ENCODE assay signal across 26 cellular contexts in the genomic region with DNA sequence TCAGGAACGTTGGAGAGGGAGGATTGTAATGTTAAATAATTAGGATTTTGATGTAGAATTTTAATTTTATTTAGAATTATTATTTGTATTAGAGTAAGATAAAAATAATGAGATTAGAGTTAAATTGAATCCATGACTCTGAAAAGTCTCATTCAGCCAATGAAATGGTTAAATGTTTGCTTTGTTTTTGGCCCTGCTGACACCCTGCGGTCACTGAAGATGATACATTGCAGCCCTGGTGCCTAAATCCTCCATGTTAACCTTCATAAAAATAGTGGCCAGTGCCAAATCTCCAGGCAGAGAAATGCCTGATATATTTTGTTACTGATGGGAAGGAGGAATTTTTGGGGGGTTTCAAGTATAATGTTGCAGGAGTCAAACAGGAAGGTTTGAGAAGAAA. TPM values are rescaled to one million over a fixed set of nuclear protein-coding genes. Genes with fewer than 3 reads are reported as not detected.
DNase-seq lines count a peak whose midpoint lies in the region; ATAC-seq, FAIRE-seq and TF ChIP-seq lines count a peak whose summit lies in the region.
"Had no signal": no experiment of that assay in that cellular context is flagged by ENCODE, and none has a peak within 500 bp of the region (broad histone marks: within the 10 kb centered on the region; RNA-seq: fewer than 3 reads in every experiment).

No MANE protein-coding gene starts in this region.

- no peaks in the 10 kb centered on the region for H3F3A ChIP-seq in OCI-LY1 (ENCODE audit: insufficient read depth, low read length)

- H3K79me2 ChIP-seq in OCI-LY1 (ENCODE audit: insufficient read depth, low read length): no peaks in the 10 kb centered on the region

- DNase-seq in D721Med (ENCODE audit: insufficient read length, low spot score) (no peak), LNCaP clone FGC (ENCODE audit: low read depth) (no peak), RWPE2 (ENCODE audit: low spot score) (no peak), NCI-H1436 treated with DMSO at 0.1 percent for 48 hours (lab: John Stamatoyannopoulos, UW) (no peak), GOT3 (lab: John Stamatoyannopoulos, UW) (no peak), NCI-H510A (lab: John Stamatoyannopoulos, UW) (no peak), Caco-2 (no peak)
- DNase-seq: BE2C, DND-41, HCEC 1CT, IMR-90, Karpas-422, MM.1S, NCI-H1048, NCI-H1417 treated with DMSO at 0.1 percent for 48 hours, NCI-H187 treated with DMSO at 0.1 percent for 48 hours, NCI-H226, NCI-H524, NCI-H82, Right ventricle myocardium superior had no signal

- H3K4me1 ChIP-seq in OCI-LY1 (ENCODE audit: insufficient read depth, low read length, severe bottlenecking) (no peaks in the 10 kb centered on the region), RWPE2 (ENCODE audit: insufficient read depth, poor library complexity, severe bottlenecking) (no peaks in the 10 kb centered on the region), Caco-2 (peaks cover 13% of the 10 kb centered on the region)
- H3K4me1 ChIP-seq: A549, BE2C had no signal

- H4K20me1 ChIP-seq in OCI-LY1 (ENCODE audit: insufficient read depth, low read length): no peaks in the 10 kb centered on the region

- no peak overlapping the region for H3K4me2 ChIP-seq in OCI-LY1 (ENCODE audit: low read length)
- H3K4me2 ChIP-seq: A549, GM23338 had no signal

- no peak overlapping the region for H2AFZ ChIP-seq in OCI-LY1 (ENCODE audit: low read length)

- CTCF ChIA-PET in Caco-2 (lab: Charles Lee): no interaction called here

- no TSS peak for BruUV-seq in Caco-2 (replicated peaks; lab: Mats Ljungman, UMichigan)

- no peak for FAIRE-seq in D721Med (lab: Jason Lieb, UNC)
- FAIRE-seq: A549, GM12878, HTR-8/SVneo had no signal

- H3K27me3 Mint-ChIP-seq in Caco-2 (ENCODE audit: insufficient read depth, unreplicated experiment): no peaks in the 10 kb centered on the region

- H3K4me1 Mint-ChIP-seq in Caco-2 (ENCODE audit: low read depth, unreplicated experiment): peaks cover 8% of the 10 kb centered on the region
- H3K4me1 Mint-ChIP-seq: GM23338 had no signal

- H3K9me2 ChIP-seq in OCI-LY1 (ENCODE audit: low read depth, low read length): no peaks in the 10 kb centered on the region

- H3K27me3 ChIP-seq in OCI-LY1 (ENCODE audit: insufficient read depth, low read length) (no peaks in the 10 kb centered on the region), RWPE2 (ENCODE audit: insufficient read depth, poor library complexity, severe bottlenecking) (no peaks in the 10 kb centered on the region), Caco-2 (replicated peaks; ENCODE audit: control insufficient read depth, insufficient read depth, low read length) (no peaks in the 10 kb centered on the region)
- H3K27me3 ChIP-seq: BE2C had no signal

- peaks cover 1% of the 10 kb centered on the region for H3K9me3 Mint-ChIP-seq in Caco-2 (ENCODE audit: unreplicated experiment)
- H3K9me3 Mint-ChIP-seq: GM23338 had no signal

- H3K4me3 ChIP-seq in LNCaP clone FGC (ENCODE audit: low read depth, low read length) (no peak overlapping the region), OCI-LY1 (ENCODE audit: low read depth, low read length, poor library complexity, severe bottlenecking) (no peak overlapping the region), RWPE2 (ENCODE audit: severe bottlenecking) (no peak overlapping the region), Caco-2 (ENCODE audit: low read depth, low read length) (no peak overlapping the region)
- H3K4me3 ChIP-seq: A549, GM12878, GM23338 had no signal

- no peak overlapping the region for H3K27ac ChIP-seq in OCI-LY1 (ENCODE audit: low read depth, low read length, poor library complexity, severe bottlenecking)
- no peak overlapping the region for H3K27ac ChIP-seq in RWPE2 (ENCODE audit: poor library complexity, severe bottlenecking)
- H3K27ac ChIP-seq: A549 had no signal

- H3K36me3 ChIP-seq in OCI-LY1 (ENCODE audit: insufficient read depth, low read length): no peaks in the 10 kb centered on the region; the same call in 1 of the 2 replicates
- H3K36me3 ChIP-seq in RWPE2 (ENCODE audit: low read depth): no peaks in the 10 kb centered on the region
- no peaks in the 10 kb centered on the region for H3K36me3 ChIP-seq in Caco-2 (ENCODE audit: control insufficient read depth, insufficient read depth, low read length)
- H3K36me3 ChIP-seq: BE2C had no signal

- no peak overlapping the region for H3K4me3 Mint-ChIP-seq in Caco-2 (ENCODE audit: unreplicated experiment)
- H3K4me3 Mint-ChIP-seq: GM23338 had no signal

- no peak overlapping the region for H3K9ac ChIP-seq in OCI-LY1 (ENCODE audit: low read length)

- TF ChIP-seq CTCF in D721Med (IDR thresholded peaks at IDR 0.05; ENCODE audit: insufficient read depth, missing control alignments) (peak; percentile 21), LNCaP clone FGC (IDR thresholded peaks at IDR 0.05; ENCODE audit: control insufficient read depth, extremely low read depth, insufficient read depth) (peak; percentile 26), OCI-LY1 (IDR thresholded peaks at IDR 0.05; ENCODE audit: low read length) (peak; percentile 17; the same call in 1 of the 2 replicates), RWPE2 (IDR thresholded peaks at IDR 0.05; ENCODE audit: poor library complexity, severe bottlenecking) (peak; percentile 12), Caco-2 (IDR thresholded peaks at IDR 0.05; ENCODE audit: insufficient read depth in 1 of 2, low read depth in 1 of 2, low read length in 1 of 2, severe bottlenecking in 1 of 2, unreplicated experiment in 1 of 2) (no peak)

- ATAC-seq in RWPE2 (ENCODE audit: low read depth): no peak
- ATAC-seq: A549, GM12878, GM23338, Panc1 had no signal

- intact Hi-C loops in Caco-2 (cut with micrococcal nuclease; ENCODE audit: unreplicated experiment): no loop called here

- H3K36me3 Mint-ChIP-seq in Caco-2 (ENCODE audit: insufficient read depth, unreplicated experiment): peaks cover 6% of the 10 kb centered on the region

- POLR2A ChIA-PET in Caco-2 (lab: Charles Lee): interaction anchor here (0.6 kb wide), 1 partner anchor 10 kb away, joined by 3 read pairs; no protein-coding TSS in a partner anchor

- H3K9me3 ChIP-seq in OCI-LY1 (ENCODE audit: low read length): peaks cover 12% of the 10 kb centered on the region
- no peaks in the 10 kb centered on the region for H3K9me3 ChIP-seq in RWPE2 (ENCODE audit: severe bottlenecking)
- peaks cover 10% of the 10 kb centered on the region; the same call in 1 of the 2 replicates for H3K9me3 ChIP-seq in Caco-2
- H3K9me3 ChIP-seq: A549, BE2C had no signal

- no peak overlapping the region for H3K27ac Mint-ChIP-seq in Caco-2 (ENCODE audit: unreplicated experiment)
- H3K27ac Mint-ChIP-seq: GM23338 had no signal

RNA-seq across cellular contexts. Expression of gene RLF, which starts 27.3 kb away (rescaled TPM):
- 11.6 and 12.8 TPM in 2 replicates for total RNA-seq in Caco-2 (2022)

RNA-seq across cellular contexts. Expression of gene PPT1, which starts 36.8 kb away (rescaled TPM):
- 142 and 144 TPM in 2 replicates for total RNA-seq in Caco-2 (2022)

Comparison
In these comparisons a context has a peak if more than half of its experiments do, and no peak if none do; other contexts are left out.
1. CTCF ChIP-seq: peak in D721Med (single experiment), LNCaP clone FGC (single experiment), OCI-LY1 (single experiment) and RWPE2 (single experiment); none in Caco-2 (0 of 2).